11 cellular contexts compared by ENCODE assay signal in the genomic region with DNA sequence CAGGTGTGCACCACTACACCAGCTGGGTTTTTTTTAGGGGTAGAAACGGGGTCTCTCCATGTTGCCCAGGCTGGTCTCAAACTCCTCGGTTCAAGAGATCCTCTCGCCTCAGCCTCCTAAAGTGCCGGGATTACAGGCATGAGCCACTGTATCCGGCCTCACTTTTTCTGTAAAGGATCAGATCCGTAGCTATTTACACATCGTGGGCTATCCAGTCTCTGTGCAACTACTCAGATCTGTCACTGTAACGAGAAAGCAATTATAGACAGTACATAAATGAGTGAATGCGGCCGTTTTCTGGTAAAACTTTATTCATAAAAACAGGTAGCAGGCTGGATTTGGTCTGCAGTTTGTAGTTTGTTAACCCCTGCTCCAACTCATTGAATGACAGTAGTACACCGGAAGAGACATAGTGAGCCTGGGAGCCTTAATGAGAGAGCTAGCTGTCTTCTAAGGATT. TPM values are rescaled to one million over a fixed set of nuclear protein-coding genes. Genes with fewer than 3 reads are reported as not detected.
DNase-seq lines count a peak whose midpoint lies in the region; ATAC-seq and TF ChIP-seq lines count a peak whose summit lies in the region.
"Had no signal": no experiment of that assay in that cellular context is flagged by ENCODE, and none has a peak within 500 bp of the region (broad histone marks: within the 10 kb centered on the region; RNA-seq: fewer than 3 reads in every experiment).

No MANE protein-coding gene starts in this region.

- H3K27ac ChIP-seq in DOHH2 (ENCODE audit: low read depth, low read length) (peak overlapping the region; percentile 98), liver (ENCODE audit: low read depth in 1 of 2, low read length in 2 of 2) (peak overlapping the region; percentile 23 to 82), mesendoderm (ENCODE audit: low read depth, low read length) (no peak overlapping the region)

- no peak for TF ChIP-seq RAD21 in liver (IDR thresholded peaks at IDR 0.05)

- DNase-seq in T-helper 17 cell (no peak), mesendoderm (no peak), amygdala (lab: John Stamatoyannopoulos, UW) (no peak)
- DNase-seq: NCI-H2081; OCI-M1; stimulated activated naive B cell treated with anti-CD40 and anti-IgM and Interleukin-4, amounts not matched to agents 10 μg/mL and 1 μg/mL and 100 μg/mL, for 72 hours had no signal

- peak overlapping the region; percentile 61 for H3K4me3 ChIP-seq in DOHH2 (ENCODE audit: low read length)
- H3K4me3 ChIP-seq in liver (ENCODE audit: low read depth in 1 of 3, low read length in 3 of 3): no peak overlapping the region
- H3K4me3 ChIP-seq in mesendoderm (ENCODE audit: low read length): no peak overlapping the region

- no peaks in the 10 kb centered on the region for H3K36me3 ChIP-seq in DOHH2 (ENCODE audit: control insufficient read depth, low read length)
- peaks cover 0 to 3% (median 0%) of the 10 kb centered on the region in 4 donors for H3K36me3 ChIP-seq in liver (ENCODE audit: control insufficient read depth in 4 of 4, insufficient read depth in 3 of 4, low read depth in 1 of 4, low read length in 3 of 4)
- H3K36me3 ChIP-seq in mesendoderm (ENCODE audit: control insufficient read depth, insufficient read depth, low read length): no peaks in the 10 kb centered on the region

- ATAC-seq in GM21786 (IDR thresholded peaks at IDR 0.05; ENCODE audit: unreplicated experiment): peak; percentile 46
- peak; percentile 35 for ATAC-seq in T-helper 17 cell
- ATAC-seq in HG03025 (IDR thresholded peaks at IDR 0.05; ENCODE audit: low FRiP score, unreplicated experiment): no peak
- no peak for ATAC-seq in GM19467 (IDR thresholded peaks at IDR 0.05; ENCODE audit: unreplicated experiment)
- ATAC-seq: stimulated activated naive B cell treated with anti-CD40 and anti-IgM and Interleukin-4, amounts not matched to agents 10 μg/mL and 1 μg/mL and 100 μg/mL, for 72 hours had no signal

- H2AK5ac ChIP-seq in mesendoderm (ENCODE audit: low read length): no peak overlapping the region

- H3K4me2 ChIP-seq in DOHH2 (ENCODE audit: low read length) (peak overlapping the region; percentile 81), mesendoderm (ENCODE audit: low read length) (no peak overlapping the region)

- no peak overlapping the region for H3K23ac ChIP-seq in mesendoderm (ENCODE audit: low read length)

- no peaks in the 10 kb centered on the region for H4K20me1 ChIP-seq in DOHH2 (ENCODE audit: control insufficient read depth, insufficient read depth, low read depth, low read length)

- H3K9ac ChIP-seq in liver (ENCODE audit: low read depth in 1 of 2, low read length in 2 of 2): no peak overlapping the region
- no peak overlapping the region for H3K9ac ChIP-seq in mesendoderm (ENCODE audit: low read length)

- H3K27me3 ChIP-seq in DOHH2 (ENCODE audit: control insufficient read depth, low read length) (no peaks in the 10 kb centered on the region), liver (ENCODE audit: control insufficient read depth in 4 of 4, insufficient read depth in 4 of 4, low read length in 3 of 4) (no peaks in the 10 kb centered on the region), mesendoderm (ENCODE audit: insufficient read depth, low read length, poor library complexity) (no peaks in the 10 kb centered on the region)

- no peaks in the 10 kb centered on the region for H3K36me3 Mint-ChIP-seq in T-helper 17 cell (ENCODE audit: low read depth)

- no peaks in the 10 kb centered on the region; the same call in 1 of the 2 replicates for H3K79me2 ChIP-seq in DOHH2 (ENCODE audit: control insufficient read depth, low read length)
- H3K79me2 ChIP-seq in mesendoderm (ENCODE audit: control insufficient read depth, insufficient read depth, low read length): no peaks in the 10 kb centered on the region

- peaks cover 22% of the 10 kb centered on the region for H3K4me1 Mint-ChIP-seq in T-helper 17 cell

- peaks cover 42% of the 10 kb centered on the region for H3F3A ChIP-seq in DOHH2 (ENCODE audit: control insufficient read depth, insufficient read depth)

- H3K4me1 ChIP-seq in DOHH2 (ENCODE audit: control insufficient read depth, low read length): peaks cover 75% of the 10 kb centered on the region
- peaks cover 0 to 8% (median 2%) of the 10 kb centered on the region in 4 donors for H3K4me1 ChIP-seq in liver (ENCODE audit: control insufficient read depth in 4 of 4, insufficient read depth in 4 of 4, low read length in 3 of 4)
- no peaks in the 10 kb centered on the region for H3K4me1 ChIP-seq in mesendoderm (ENCODE audit: control insufficient read depth, low read depth, low read length)

- no peaks in the 10 kb centered on the region for H3K9me2 ChIP-seq in DOHH2 (replicated peaks; ENCODE audit: control insufficient read depth, low read length)

- no peak overlapping the region for H2BK120ac ChIP-seq in mesendoderm (ENCODE audit: low read depth, low read length)

- H3K56ac ChIP-seq in mesendoderm (ENCODE audit: low read length): no peak overlapping the region

- H3K79me1 ChIP-seq in mesendoderm (ENCODE audit: low read length): no peaks in the 10 kb centered on the region

- H3K9me3 ChIP-seq in DOHH2 (ENCODE audit: control insufficient read depth, insufficient read depth, low read length) (no peaks in the 10 kb centered on the region), T-helper 17 cell (ENCODE audit: control insufficient read depth, low read length, poor library complexity, severe bottlenecking) (no peaks in the 10 kb centered on the region), liver (ENCODE audit: control insufficient read depth in 4 of 4, low read length in 3 of 4) (no peaks in the 10 kb centered on the region)

- H2BK5ac ChIP-seq in mesendoderm (ENCODE audit: low read length): no peak overlapping the region

- H3K27ac Mint-ChIP-seq in T-helper 17 cell: peak overlapping the region; percentile 87

- H4K5ac ChIP-seq in mesendoderm (ENCODE audit: low read length): no peak overlapping the region

- 89% methylated on average over 11 of the region's 11 CpGs for WGBS in liver
- WGBS in mesendoderm (ENCODE audit: extremely low coverage, insufficient coverage, low lambda C conversion rate): no CpG with 5 or more reads among the region's 11 CpGs

- no peak overlapping the region for H4K8ac ChIP-seq in mesendoderm (ENCODE audit: low read depth, low read length)

- H3K18ac ChIP-seq in mesendoderm (ENCODE audit: low read length): no peak overlapping the region

- H3K4me3 Mint-ChIP-seq in T-helper 17 cell: peak overlapping the region; percentile 81
- H3K4me3 Mint-ChIP-seq: stimulated activated naive B cell treated with anti-CD40 and anti-IgM and Interleukin-4, amounts not matched to agents 10 μg/mL and 1 μg/mL and 100 μg/mL, for 72 hours had no signal

- TF ChIP-seq CTCF in DOHH2 (IDR thresholded peaks at IDR 0.05; ENCODE audit: low read depth, low read length, poor library complexity, severe bottlenecking) (no peak), liver (IDR thresholded peaks at IDR 0.05; ENCODE audit: low read depth, low read length, missing input control) (no peak)

- H2BK15ac ChIP-seq in mesendoderm (replicated peaks; ENCODE audit: low read depth): no peak overlapping the region

- no peak overlapping the region for H3K4ac ChIP-seq in mesendoderm (ENCODE audit: low read depth, low read length)

- no peaks in the 10 kb centered on the region for H3K27me3 Mint-ChIP-seq in T-helper 17 cell
- H3K27me3 Mint-ChIP-seq: stimulated activated naive B cell treated with anti-CD40 and anti-IgM and Interleukin-4, amounts not matched to agents 10 μg/mL and 1 μg/mL and 100 μg/mL, for 72 hours had no signal

TF ChIP-seq in liver, 16 proteins besides CTCF, POLR2A, EP300 and RAD21 (continues in another document):
- TF ChIP-seq FOXA1 (IDR thresholded peaks at IDR 0.05) (no peak), SP1 (IDR thresholded peaks at IDR 0.05) (no peak), FOXA2 (IDR thresholded peaks at IDR 0.05) (no peak), TAF1 (conservative IDR thresholded peaks at IDR 0.05) (no peak), YY1 (IDR thresholded peaks at IDR 0.05) (no peak), HNF4G (IDR thresholded peaks at IDR 0.05) (no peak), EGR1 (IDR thresholded peaks at IDR 0.05; ENCODE audit: low read depth in 2 of 2) (no peak), RXRA (IDR thresholded peaks at IDR 0.05) (no peak)
- TF ChIP-seq, protein P1, sequence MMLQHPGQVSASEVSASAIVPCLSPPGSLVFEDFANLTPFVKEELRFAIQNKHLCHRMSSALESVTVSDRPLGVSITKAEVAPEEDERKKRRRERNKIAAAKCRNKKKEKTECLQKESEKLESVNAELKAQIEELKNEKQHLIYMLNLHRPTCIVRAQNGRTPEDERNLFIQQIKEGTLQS (IDR thresholded peaks at IDR 0.05): no peak
- TF ChIP-seq, protein P2, sequence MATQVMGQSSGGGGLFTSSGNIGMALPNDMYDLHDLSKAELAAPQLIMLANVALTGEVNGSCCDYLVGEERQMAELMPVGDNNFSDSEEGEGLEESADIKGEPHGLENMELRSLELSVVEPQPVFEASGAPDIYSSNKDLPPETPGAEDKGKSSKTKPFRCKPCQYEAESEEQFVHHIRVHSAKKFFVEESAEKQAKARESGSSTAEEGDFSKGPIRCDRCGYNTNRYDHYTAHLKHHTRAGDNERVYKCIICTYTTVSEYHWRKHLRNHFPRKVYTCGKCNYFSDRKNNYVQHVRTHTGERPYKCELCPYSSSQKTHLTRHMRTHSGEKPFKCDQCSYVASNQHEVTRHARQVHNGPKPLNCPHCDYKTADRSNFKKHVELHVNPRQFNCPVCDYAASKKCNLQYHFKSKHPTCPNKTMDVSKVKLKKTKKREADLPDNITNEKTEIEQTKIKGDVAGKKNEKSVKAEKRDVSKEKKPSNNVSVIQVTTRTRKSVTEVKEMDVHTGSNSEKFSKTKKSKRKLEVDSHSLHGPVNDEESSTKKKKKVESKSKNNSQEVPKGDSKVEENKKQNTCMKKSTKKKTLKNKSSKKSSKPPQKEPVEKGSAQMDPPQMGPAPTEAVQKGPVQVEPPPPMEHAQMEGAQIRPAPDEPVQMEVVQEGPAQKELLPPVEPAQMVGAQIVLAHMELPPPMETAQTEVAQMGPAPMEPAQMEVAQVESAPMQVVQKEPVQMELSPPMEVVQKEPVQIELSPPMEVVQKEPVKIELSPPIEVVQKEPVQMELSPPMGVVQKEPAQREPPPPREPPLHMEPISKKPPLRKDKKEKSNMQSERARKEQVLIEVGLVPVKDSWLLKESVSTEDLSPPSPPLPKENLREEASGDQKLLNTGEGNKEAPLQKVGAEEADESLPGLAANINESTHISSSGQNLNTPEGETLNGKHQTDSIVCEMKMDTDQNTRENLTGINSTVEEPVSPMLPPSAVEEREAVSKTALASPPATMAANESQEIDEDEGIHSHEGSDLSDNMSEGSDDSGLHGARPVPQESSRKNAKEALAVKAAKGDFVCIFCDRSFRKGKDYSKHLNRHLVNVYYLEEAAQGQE (IDR thresholded peaks at IDR 0.05): no peak

RNA-seq across cellular contexts. Expression of a gene that starts 44.5 kb away (rescaled TPM):
- total RNA-seq in T-helper 17 cell: 100 to 1,000 TPM; 132 to 159 TPM
- total RNA-seq in liver: 100 to 1,000 TPM in 1 of 2 donors, 10 to 100 TPM in 1; 58.1 to 118 TPM
- 10 to 100 TPM; 46.4 to 85.0 TPM for polyA plus RNA-seq in liver
- polyA plus RNA-seq in mesendoderm (2013, experiment 1 of 2): 46.2 TPM
- polyA plus RNA-seq in mesendoderm (2013, experiment 2 of 2): 44.2 TPM

RNA-seq across cellular contexts. Expression of a gene that starts 44.8 kb away (rescaled TPM):
- total RNA-seq in T-helper 17 cell: 1 to 10 TPM; 6.9 to 9.0 TPM
- total RNA-seq in liver: 10 to 100 TPM in 1 of 2 donors, 1 to 10 TPM in 1; 9.7 to 23.4 TPM
- 10 to 100 TPM; 22.7 to 39.1 TPM for polyA plus RNA-seq in liver
- 47.3 TPM for polyA plus RNA-seq in mesendoderm (2013, experiment 1 of 2)
- 46.9 TPM for polyA plus RNA-seq in mesendoderm (2013, experiment 2 of 2)

Comparison
In these comparisons a context has a peak if more than half of its experiments do, and no peak if none do; other contexts are left out.
1. ATAC-seq: peak in GM21786 (single experiment) and T-helper 17 cell (single experiment); none in HG03025 (single experiment) and GM19467 (single experiment).